In genomic region chr3:95627697-95628096, GRCh38 we compare ENCODE assay signal across 34 cellular contexts.
"Had no signal": no experiment of that assay in that cellular context is flagged by ENCODE, and none has a peak within 500 bp of the region (broad histone marks: within the 10 kb centered on the region; RNA-seq: fewer than 3 reads in every experiment).

No MANE protein-coding gene starts in this region.

- H3K36me3 ChIP-seq: ascending aorta, cardiac muscle cell, gastrocnemius medialis, neutrophil, thyroid gland, upper lobe of left lung, vagina had no signal

- ATAC-seq: gastrocnemius medialis; left colon; natural killer cell; sciatic nerve; stimulated activated effector memory CD8-positive, alpha-beta T cell treated with anti-CD3 and anti-CD28 coated beads, Interleukin-12 subunit alpha, Interleukin-12 subunit beta, amount 100 ng/mL, for 72 hours; stimulated activated naive CD8-positive, alpha-beta T cell treated with anti-CD3 and anti-CD28 coated beads, Interleukin-15, amount 100 ng/mL, for 72 hours had no signal

- DNase-seq: activated CD4-positive, alpha-beta memory T cell treated with anti-CD3 and anti-CD28 coated beads for 36 hours; activated CD4-positive, alpha-beta T cell treated with anti-CD3 and anti-CD28 coated beads for 48 hours; activated CD8-positive, alpha-beta memory T cell treated with anti-CD3 and anti-CD28 coated beads, Interleukin-2, amount 50 U/mL, for 4 hours; activated effector memory CD4-positive, alpha-beta T cell treated with anti-CD3 and anti-CD28 coated beads, Interleukin-2, amount 50 U/mL, for 16 hours; activated naive CD4-positive, alpha-beta T cell treated with anti-CD3 and anti-CD28 coated beads for 36 hours; activated naive CD8-positive, alpha-beta T cell treated with anti-CD3 and anti-CD28 coated beads, Interleukin-2, amount 10 ng/mL, durations not matched to agents 7 days and 5 days; activated T-cell treated with anti-CD3 and anti-CD28 coated beads, Interleukin-2, amount 50 U/mL, for 1 hour; dorsolateral prefrontal cortex; effector memory CD4-positive, alpha-beta T cell; gastrocnemius medialis; islet precursor cell; left colon; natural killer cell; retina; stimulated activated CD4-positive, alpha-beta T cell treated with anti-CD3 and anti-CD28 coated beads, Interleukin-4, amount 100 ng/mL, for 24 hours; stimulated activated naive CD8-positive, alpha-beta T cell treated with anti-CD3 and anti-CD28 coated beads, Interleukin-15, amount 100 ng/mL, for 72 hours; substantia nigra; T-helper 9 cell; thyroid gland; upper lobe of left lung had no signal

- H3K36me3 Mint-ChIP-seq: activated CD4-positive, alpha-beta memory T cell treated with anti-CD3 and anti-CD28 coated beads for 36 hours; activated naive CD8-positive, alpha-beta T cell treated with anti-CD3 and anti-CD28 coated beads, Interleukin-2, amount 10 ng/mL, durations not matched to agents 7 days and 5 days; brain; natural killer cell; stimulated activated effector memory CD8-positive, alpha-beta T cell treated with anti-CD3 and anti-CD28 coated beads, Interleukin-12 subunit alpha, Interleukin-12 subunit beta, amount 100 ng/mL, for 72 hours had no signal

- FAIRE-seq: TTC549 had no signal

- H3K4me1 ChIP-seq: ascending aorta, gastrocnemius medialis, thyroid gland, upper lobe of left lung, vagina had no signal

- H3K4me3 ChIP-seq: ascending aorta, cardiac muscle cell, coronary artery, dorsolateral prefrontal cortex, gastrocnemius medialis, hepatocyte, skin epidermis, thyroid gland, upper lobe of left lung, vagina had no signal

- H3K4me2 ChIP-seq: hepatocyte had no signal

- H3K27me3 Mint-ChIP-seq: activated CD4-positive, alpha-beta memory T cell treated with anti-CD3 and anti-CD28 coated beads for 36 hours; activated naive CD8-positive, alpha-beta T cell treated with anti-CD3 and anti-CD28 coated beads, Interleukin-2, amount 10 ng/mL, durations not matched to agents 7 days and 5 days; brain; stimulated activated naive CD8-positive, alpha-beta T cell treated with anti-CD3 and anti-CD28 coated beads, Interleukin-15, amount 100 ng/mL, for 72 hours had no signal

- H3K79me2 ChIP-seq: hepatocyte had no signal

- H3K4me1 Mint-ChIP-seq: activated naive CD8-positive, alpha-beta T cell treated with anti-CD3 and anti-CD28 coated beads, Interleukin-2, amount 10 ng/mL, durations not matched to agents 7 days and 5 days; brain; natural killer cell; stimulated activated effector memory CD8-positive, alpha-beta T cell treated with anti-CD3 and anti-CD28 coated beads, Interleukin-12 subunit alpha, Interleukin-12 subunit beta, amount 100 ng/mL, for 72 hours; stimulated activated naive CD8-positive, alpha-beta T cell treated with anti-CD3 and anti-CD28 coated beads, Interleukin-15, amount 100 ng/mL, for 72 hours had no signal

- H3K4me3 Mint-ChIP-seq: activated CD4-positive, alpha-beta memory T cell treated with anti-CD3 and anti-CD28 coated beads for 36 hours; activated naive CD4-positive, alpha-beta T cell treated with anti-CD3 and anti-CD28 coated beads for 36 hours; activated naive CD8-positive, alpha-beta T cell treated with anti-CD3 and anti-CD28 coated beads, Interleukin-2, amount 10 ng/mL, durations not matched to agents 7 days and 5 days; activated T-helper 1 cell treated with anti-CD3 and anti-CD28 coated beads, Interleukin-12 subunit alpha, Interleukin-12 subunit beta, Interleukin-2, Interleukin-4 antibody, amounts not matched to agents 30 ng/mL and 10 ng/mL and 1 ng/mL, durations not matched to agents 14 hours and 24 hours and 36 hours; brain; natural killer cell; stimulated activated effector memory CD8-positive, alpha-beta T cell treated with anti-CD3 and anti-CD28 coated beads, Interleukin-12 subunit alpha, Interleukin-12 subunit beta, amount 100 ng/mL, for 72 hours; stimulated activated naive CD8-positive, alpha-beta T cell treated with anti-CD3 and anti-CD28 coated beads, Interleukin-15, amount 100 ng/mL, for 72 hours; T-helper 1 cell treated with Interleukin-12 subunit alpha and Interleukin-12 subunit beta and Interleukin-4 antibody, amounts not matched to agents 30 μg/mL and 1 μg/mL, for 36 hours had no signal

- H3K27ac ChIP-seq: ascending aorta, cardiac muscle cell, coronary artery, dorsolateral prefrontal cortex, gastrocnemius medialis, hepatocyte, neutrophil, skin epidermis, thyroid gland, upper lobe of left lung, vagina, VCaP had no signal

- H3K9me3 Mint-ChIP-seq: activated CD4-positive, alpha-beta memory T cell treated with anti-CD3 and anti-CD28 coated beads for 36 hours; brain; stimulated activated naive CD8-positive, alpha-beta T cell treated with anti-CD3 and anti-CD28 coated beads, Interleukin-15, amount 100 ng/mL, for 72 hours; T-helper 1 cell treated with Interleukin-12 subunit alpha and Interleukin-12 subunit beta and Interleukin-4 antibody, amounts not matched to agents 30 μg/mL and 1 μg/mL, for 36 hours had no signal

- H3K27me3 ChIP-seq: ascending aorta, cardiac muscle cell, gastrocnemius medialis, hepatocyte, neutrophil, thyroid gland, upper lobe of left lung, vagina had no signal

- H3K27ac Mint-ChIP-seq: activated CD4-positive, alpha-beta memory T cell treated with anti-CD3 and anti-CD28 coated beads for 36 hours; activated naive CD4-positive, alpha-beta T cell treated with anti-CD3 and anti-CD28 coated beads for 36 hours; activated naive CD8-positive, alpha-beta T cell treated with anti-CD3 and anti-CD28 coated beads, Interleukin-2, amount 10 ng/mL, durations not matched to agents 7 days and 5 days; activated T-helper 1 cell treated with anti-CD3 and anti-CD28 coated beads, Interleukin-12 subunit alpha, Interleukin-12 subunit beta, Interleukin-2, Interleukin-4 antibody, amounts not matched to agents 30 ng/mL and 10 ng/mL and 1 ng/mL, durations not matched to agents 14 hours and 24 hours and 36 hours; brain; natural killer cell; stimulated activated effector memory CD8-positive, alpha-beta T cell treated with anti-CD3 and anti-CD28 coated beads, Interleukin-12 subunit alpha, Interleukin-12 subunit beta, amount 100 ng/mL, for 72 hours; stimulated activated naive CD8-positive, alpha-beta T cell treated with anti-CD3 and anti-CD28 coated beads, Interleukin-15, amount 100 ng/mL, for 72 hours; T-helper 1 cell treated with Interleukin-12 subunit alpha and Interleukin-12 subunit beta and Interleukin-4 antibody, amounts not matched to agents 30 μg/mL and 1 μg/mL, for 36 hours had no signal

- H3K9me3 ChIP-seq: ascending aorta, gastrocnemius medialis, neutrophil, thyroid gland, upper lobe of left lung, vagina had no signal

- H2AFZ ChIP-seq: hepatocyte had no signal
